Comparison of ENCODE assay signal across 17 cellular contexts in genomic region chr9:126211441-126212074, GRCh38.
DNase-seq lines count a peak whose midpoint lies in the region; ATAC-seq and TF ChIP-seq lines count a peak whose summit lies in the region.
"Had no signal": no experiment of that assay in that cellular context is flagged by ENCODE, and none has a peak within 500 bp of the region (broad histone marks: within the 10 kb centered on the region; RNA-seq: fewer than 3 reads in every experiment).

No MANE protein-coding gene starts in this region.

- H3K4me1 ChIP-seq in BLaER1, result peaks cover 20% of the 10 kb centered on the region
- H3K4me1 ChIP-seq in HEK293 (ENCODE audit: control insufficient read depth, insufficient read depth, low read length), result no peaks in the 10 kb centered on the region
- H3K4me1 ChIP-seq in foreskin keratinocyte, result no peaks in the 10 kb centered on the region
- H3K4me1 ChIP-seq in GM23248 (ENCODE audit: insufficient read depth), result no peaks in the 10 kb centered on the region
- H3K4me1 ChIP-seq: HAP-1 had no signal

- H3F3A ChIP-seq in GM23248 (ENCODE audit: insufficient read depth), result no peaks in the 10 kb centered on the region

- no peak overlapping the region for H3K9ac ChIP-seq in BLaER1
- H3K9ac ChIP-seq in GM23248, result no peak overlapping the region

- no peaks in the 10 kb centered on the region for H3K9me2 ChIP-seq in GM23248 (ENCODE audit: insufficient read depth)

- no peaks in the 10 kb centered on the region for H3K79me2 ChIP-seq in GM23248 (ENCODE audit: insufficient read depth)

- H3K4me2 ChIP-seq in BLaER1 (peak overlapping the region; percentile 20; the same call in 1 of the 2 replicates), GM23248 (ENCODE audit: unreplicated experiment) (no peak overlapping the region)

- 31 to 40% methylated on average over 3 of the region's 3 CpGs for WGBS in GM23248 (ENCODE audit: low coverage in 1 of 2, low lambda C conversion rate in 2 of 2, missing lambda C conversion rate in 2 of 2), 2 experiments

- H4K20me1 ChIP-seq in BLaER1, result no peaks in the 10 kb centered on the region
- no peaks in the 10 kb centered on the region for H4K20me1 ChIP-seq in GM23248 (ENCODE audit: insufficient read depth)

- H3K27ac ChIP-seq in BLaER1 (no peak overlapping the region), HEK293 (ENCODE audit: extremely low read depth, low read depth, low read length) (no peak overlapping the region), foreskin keratinocyte (no peak overlapping the region), GM23248 (no peak overlapping the region)
- H3K27ac ChIP-seq: HL-60 had no signal

- no peak for ATAC-seq in foreskin keratinocyte
- ATAC-seq: CD8-positive, alpha-beta T cell; GM12878 had no signal

- POLR2A ChIA-PET in HEK293 (lab: Yijun Ruan, JAX), result no interaction called here

- in situ Hi-C loops in GM23248 (cut with MboI), result no loop called here

- H3K9me3 ChIP-seq in BLaER1 (peaks cover 44% of the 10 kb centered on the region), HEK293 (ENCODE audit: control insufficient read depth, insufficient read depth, low read depth, low read length) (no peaks in the 10 kb centered on the region), GM23248 (ENCODE audit: low read depth) (no peaks in the 10 kb centered on the region)
- H3K9me3 ChIP-seq: HAP-1 had no signal

- H2AFZ ChIP-seq in GM23248, result no peak overlapping the region

- TF ChIP-seq CTCF in HEK293 (tag by site-specific recombination; IDR thresholded peaks at IDR 0.05), result no peak
- TF ChIP-seq CTCF in epithelial cell of esophagus (IDR thresholded peaks at IDR 0.05; ENCODE audit: insufficient read depth, low read depth, low read length, missing control alignments), result no peak
- no peak for TF ChIP-seq CTCF in foreskin keratinocyte (conservative IDR thresholded peaks at IDR 0.05)

- H3K36me3 ChIP-seq in BLaER1 (peaks cover 16% of the 10 kb centered on the region; the same call in 1 of the 2 replicates), HEK293 (ENCODE audit: control insufficient read depth in 2 of 2, insufficient read depth in 1 of 2, low read length in 2 of 2) (no peaks in the 10 kb centered on the region), GM23248 (ENCODE audit: low read depth) (no peaks in the 10 kb centered on the region)
- H3K36me3 ChIP-seq: HAP-1 had no signal

- peak; percentile 48 for DNase-seq in epithelial cell of esophagus (ENCODE audit: low read depth)
- DNase-seq in foreskin keratinocyte, result peak; percentile 32 to 59
- no peak for DNase-seq in activated CD4-positive, alpha-beta T cell treated with anti-CD3 and anti-CD28 coated beads for 1 hour
- no peak for DNase-seq in activated effector memory CD4-positive, alpha-beta T cell treated with Interleukin-2 at 50 U/mL for 16 hours
- DNase-seq in GM23248, result no peak
- DNase-seq: ACHN; AML-193; CD8-positive, alpha-beta T cell; DMS 273 treated with DMSO at 0.1 percent for 48 hours; DMS53; DND-41; EL had no signal

- CTCF ChIA-PET in HEK293 (lab: Yijun Ruan, JAX), result no interaction called here

- H3K27me3 ChIP-seq in BLaER1 (no peaks in the 10 kb centered on the region), foreskin keratinocyte (peaks cover 26% of the 10 kb centered on the region), GM23248 (replicated peaks; ENCODE audit: insufficient read depth) (peaks cover 9% of the 10 kb centered on the region)

- H3K4me3 ChIP-seq in BLaER1, result no peak overlapping the region
- no peak overlapping the region for H3K4me3 ChIP-seq in HEK293 (ENCODE audit: low read depth, low read length)
- H3K4me3 ChIP-seq in epithelial cell of esophagus (ENCODE audit: low read length), result no peak overlapping the region
- H3K4me3 ChIP-seq in GM23248, result no peak overlapping the region
- H3K4me3 ChIP-seq: GM12878, HAP-1 had no signal

TF ChIP-seq in HEK293, 187 proteins besides CTCF, POLR2A, EP300 and RAD21:
- peak; percentile 52 for TF ChIP-seq ZFHX2 (tag by site-specific recombination; conservative IDR thresholded peaks at IDR 0.05)
- no peak for TF ChIP-seq PBX3 (CRISPR knock-in tag; IDR thresholded peaks at IDR 0.05)
- TF ChIP-seq EGR2 (tag by site-specific recombination; IDR thresholded peaks at IDR 0.05; ENCODE audit: low read depth), result peak; percentile 69
TF ChIP-seq in HEK293: peak in this region for 2.

Comparison
In these comparisons a context has a peak if more than half of its experiments do, and no peak if none do; other contexts are left out.
1. DNase-seq: peak in epithelial cell of esophagus (single experiment) and foreskin keratinocyte (2 of 2); none in activated CD4-positive, alpha-beta T cell treated with anti-CD3 and anti-CD28 coated beads for 1 hour (single experiment), activated effector memory CD4-positive, alpha-beta T cell treated with Interleukin-2 at 50 U/mL for 16 hours (single experiment) and GM23248 (single experiment).